In genomic region chr20:33650753-33651561, GRCh38 we compare ENCODE assay signal across 18 cellular contexts. TPM values are rescaled to one million over a fixed set of nuclear protein-coding genes. Genes with fewer than 3 reads are reported as not detected.
A peak's percentile ranks its signal among the peaks of the same experiment; 100 is the strongest.
DNase-seq lines count a peak whose midpoint lies in the region; ATAC-seq, FAIRE-seq and TF ChIP-seq lines count a peak whose summit lies in the region.
"Had no signal": no experiment of that assay in that cellular context is flagged by ENCODE, and none has a peak within 500 bp of the region (broad histone marks: within the 10 kb centered on the region; RNA-seq: fewer than 3 reads in every experiment).

No MANE protein-coding gene starts in this region.

- H3K9me3 ChIP-seq in K562 (replicated peaks; ENCODE audit: control insufficient read depth, insufficient read depth, low read depth, low read length), result no peaks in the 10 kb centered on the region; the same call in 1 of the 2 replicates

- no peaks in the 10 kb centered on the region for H3K36me3 ChIP-seq in K562 (ENCODE audit: control insufficient read depth, insufficient read depth, low read length)

- TF ChIP-seq CTCF in K562 (IDR thresholded peaks at IDR 0.05 in 2 of 3, conservative IDR thresholded peaks at IDR 0.05 in 1 of 3; ENCODE audit: insufficient read depth in 2 of 3, low read depth in 1 of 3, low read length in 3 of 3) (no peak), progenitor cell of endocrine pancreas (IDR thresholded peaks at IDR 0.05; ENCODE audit: unreplicated experiment) (no peak)

- H3K9me3 Mint-ChIP-seq in progenitor cell of endocrine pancreas (ENCODE audit: low read depth), result no peaks in the 10 kb centered on the region
- H3K9me3 Mint-ChIP-seq: natural killer cell had no signal

- CTCF ChIA-PET in K562 (lab: Yijun Ruan, JAX; ENCODE audit: low intra/inter-chr PET ratio), result no interaction called here

- in situ Hi-C loops in K562 (cut with MboI), result loop anchor here (5.0 to 10.0 kb wide), 2 partner anchors 199 to 236 kb away; no protein-coding TSS in a partner anchor

- H3K4me1 Mint-ChIP-seq in progenitor cell of endocrine pancreas (ENCODE audit: low read depth), result peaks cover 59% of the 10 kb centered on the region

- TF ChIP-seq RAD21 in K562 (CRISPR knock-in tag; conservative IDR thresholded peaks at IDR 0.05 in 1 of 2, IDR thresholded peaks at IDR 0.05 in 1 of 2), result no peak

- no peak for ATAC-seq in K562
- ATAC-seq in HG03196 (IDR thresholded peaks at IDR 0.05; ENCODE audit: unreplicated experiment), result no peak
- ATAC-seq: left lobe of liver, natural killer cell had no signal

- BruUV-seq in K562 (replicated peaks; lab: Mats Ljungman, UMichigan), result no TSS peak

- H3K4me2 ChIP-seq in K562 (ENCODE audit: insufficient read depth, low read length), result no peak overlapping the region

- POLR2A ChIA-PET in K562 (lab: Yijun Ruan, JAX), result interaction anchor here (0.6 to 1.5 kb wide), 2 partner anchors 82 to 300 kb away, joined by 3 to 4 read pairs; no protein-coding TSS in a partner anchor

- H4K20me1 ChIP-seq in K562 (replicated peaks; ENCODE audit: control insufficient read depth, insufficient read depth, low read length), result peaks cover 22% of the 10 kb centered on the region

- DNase-seq in NCI-H1694 treated with DMSO at 0.1 percent for 48 hours (lab: John Stamatoyannopoulos, UW) (peak; percentile 30), NCI-H1694 (lab: John Stamatoyannopoulos, UW) (no peak), NCI-H1105 (lab: John Stamatoyannopoulos, UW) (peak; percentile 48), K562 (ENCODE audit: extremely low read depth in 1 of 4, low spot score in 3 of 4) (no peak), progenitor cell of endocrine pancreas (ENCODE audit: low spot score, unreplicated experiment) (no peak), cerebellum (ENCODE audit: low spot score) (no peak), RKO (ENCODE audit: low spot score) (no peak)
- DNase-seq: activated CD4-positive, CD25-positive, alpha-beta regulatory T cell; activated T-cell treated with anti-CD3 and anti-CD28 coated beads, Interleukin-2, amount 50 U/mL, for 1 hour; aorta; effector CD8-positive, alpha-beta T cell; natural killer cell had no signal

- H3K27ac ChIP-seq in K562 (ENCODE audit: extremely low read depth, low read depth, low read length), result no peak overlapping the region

- no peak overlapping the region for H3K4me3 Mint-ChIP-seq in progenitor cell of endocrine pancreas (ENCODE audit: low read depth)
- H3K4me3 Mint-ChIP-seq: natural killer cell had no signal

- peak overlapping the region; percentile 86 for H3K27ac Mint-ChIP-seq in progenitor cell of endocrine pancreas
- H3K27ac Mint-ChIP-seq: natural killer cell had no signal

- no peak overlapping the region; a peak in 1 of 4 replicates for H3K9ac ChIP-seq in K562 (ENCODE audit: insufficient read depth in 1 of 2, low read depth in 2 of 2, low read length in 2 of 2)

- intact Hi-C loops in K562 (cut with micrococcal nuclease), result loop anchor here (5.0 kb wide), 1 partner anchor 249 kb away; the partner anchor contains the start of gene CDK5RAP1

- WGBS in K562 (ENCODE audit: insufficient coverage, low coverage, missing lambda C conversion rate), result 52% methylated on average over 10 of the region's 10 CpGs

- no peaks in the 10 kb centered on the region for H3K27me3 ChIP-seq in K562 (ENCODE audit: control insufficient read depth in 2 of 2, insufficient read depth in 2 of 2, low read length in 2 of 2)

- peaks cover 5% of the 10 kb centered on the region for H3K36me3 Mint-ChIP-seq in progenitor cell of endocrine pancreas (ENCODE audit: insufficient read depth)
- H3K36me3 Mint-ChIP-seq: natural killer cell had no signal

- no peak for TF ChIP-seq EP300 in K562 (IDR thresholded peaks at IDR 0.05; ENCODE audit: low read length)

- H3K4me3 ChIP-seq in K562, result no peak overlapping the region

- no peak for FAIRE-seq in K562 (lab: Jason Lieb, UNC)
- FAIRE-seq: A204.1 had no signal

- TF ChIP-seq POLR2A in K562 (conservative IDR thresholded peaks at IDR 0.05), result no peak

- H3K4me1 ChIP-seq in K562 (replicated peaks in 1 of 2; ENCODE audit: control insufficient read depth in 2 of 2, insufficient read depth in 2 of 2, low read length in 2 of 2), result peaks cover 6 to 29% of the 10 kb centered on the region in 2 experiments; a peak in 3 of 5 replicates

- no peaks in the 10 kb centered on the region for H3K27me3 Mint-ChIP-seq in progenitor cell of endocrine pancreas

- H2AFZ ChIP-seq in K562 (ENCODE audit: low read depth, low read length), result no peak overlapping the region

- H3K9me1 ChIP-seq in K562 (ENCODE audit: control insufficient read depth, insufficient read depth, low read length), result peaks cover 9% of the 10 kb centered on the region

- H3K79me2 ChIP-seq in K562 (ENCODE audit: control insufficient read depth, insufficient read depth, low read length), result no peaks in the 10 kb centered on the region

RNA-seq across cellular contexts. Expression of gene C20orf144, which starts 11.2 kb away (rescaled TPM):
- total RNA-seq in K562 (2011; cell fraction: chromatin; rRNA removed; ENCODE audit: low replicate concordance), result 0.60 TPM in 1 of 2 replicates, not detected in the other
- total RNA-seq in K562 (2011; cell fraction: nucleolus; rRNA removed), result 0.83 and 1.1 TPM in 2 replicates
- 0.66 and 1.3 TPM in 2 replicates for total RNA-seq in K562 (2011; cell fraction: nucleoplasm; rRNA removed)
- total RNA-seq in K562 (2014; rRNA removed) (0.16 TPM in 1 of 2 replicates, not detected in the other), K562 (2014; rRNA removed; fragmentation: Illumina TruSeq; extraction: Trizol) (0.11 and 0.16 TPM in 2 replicates), K562 (2015; rRNA removed; fragmentation: Illumina TruSeq; extraction: Trizol) (0.11 and 0.23 TPM in 2 replicates), K562 (2021) (0.11 and 0.16 TPM in 2 replicates), progenitor cell of endocrine pancreas (0.27 TPM in 1 of 2 replicates, not detected in the other), cerebellum (not detected)
- polyA plus RNA-seq in K562 (2011; rRNA removed) (0.10 and 0.11 TPM in 2 replicates), K562 (2014; fragmentation: Illumina TruSeq; extraction: Trizol) (0.12 and 0.22 TPM in 2 replicates), K562 (2014; fragmentation: Nextera tagmentation; extraction: Ambion mirVana) (under 1 TPM in 1 of 2 experiments, not detected in 1; 0.04 TPM), K562 (2014; rRNA removed) (0.16 and 0.23 TPM in 2 replicates)
- polyA plus RNA-seq in K562 (2011; cell fraction: cytosol; rRNA removed), result 0.13 and 0.16 TPM in 2 replicates
- polyA plus RNA-seq in K562 (2011; cell fraction: nucleus; rRNA removed), result 0.18 TPM in 2 replicates
- 0.23 and 0.54 TPM in 2 replicates for polyA plus RNA-seq in K562 (2012)
- polyA minus RNA-seq in K562 (2011; rRNA and poly(A)+ RNA removed), result 0.28 TPM in 1 of 2 replicates, not detected in the other
- polyA minus RNA-seq in K562 (2011; cell fraction: cytosol; rRNA and poly(A)+ RNA removed), result not detected in 2 replicates
- polyA minus RNA-seq in K562 (2011; cell fraction: nucleus; rRNA and poly(A)+ RNA removed), result 0.33 and 0.40 TPM in 2 replicates
- total RNA-seq: left lobe of liver, NCI-H460, SK-MEL-5, temporal lobe had no signal

RNA-seq across cellular contexts. Expression of gene ACTL10, which starts 15.8 kb away (rescaled TPM):
- total RNA-seq in K562 (2011; cell fraction: chromatin; rRNA removed; ENCODE audit: low replicate concordance), result not detected in 2 replicates
- 0.33 TPM in 1 of 2 replicates, not detected in the other for total RNA-seq in K562 (2011; cell fraction: nucleolus; rRNA removed)
- not detected in 2 replicates for total RNA-seq in K562 (2011; cell fraction: nucleoplasm; rRNA removed)
- total RNA-seq in K562 (2014; rRNA removed) (0.14 TPM in 1 of 2 replicates, not detected in the other), K562 (2014; rRNA removed; fragmentation: Illumina TruSeq; extraction: Trizol) (not detected in 2 replicates), K562 (2015; rRNA removed; fragmentation: Illumina TruSeq; extraction: Trizol) (not detected in 2 replicates), K562 (2021) (0.11 TPM in 1 of 2 replicates, not detected in the other), progenitor cell of endocrine pancreas (0.36 and 0.38 TPM in 2 replicates), cerebellum (0.64 TPM)
- polyA plus RNA-seq in K562 (2011; rRNA removed) (not detected in 2 replicates), K562 (2014; fragmentation: Illumina TruSeq; extraction: Trizol) (not detected in 2 replicates), K562 (2014; fragmentation: Nextera tagmentation; extraction: Ambion mirVana) (not detected), K562 (2014; rRNA removed) (0.07 and 0.13 TPM in 2 replicates)
- polyA plus RNA-seq in K562 (2011; cell fraction: cytosol; rRNA removed), result 0.04 TPM in 1 of 2 replicates, not detected in the other
- polyA plus RNA-seq in K562 (2011; cell fraction: nucleus; rRNA removed), result 0.10 TPM in 1 of 2 replicates, not detected in the other
- polyA plus RNA-seq in K562 (2012), result 0.13 and 0.29 TPM in 2 replicates
- polyA minus RNA-seq in K562 (2011; rRNA and poly(A)+ RNA removed), result not detected in 2 replicates
- not detected in 2 replicates for polyA minus RNA-seq in K562 (2011; cell fraction: cytosol; rRNA and poly(A)+ RNA removed)
- polyA minus RNA-seq in K562 (2011; cell fraction: nucleus; rRNA and poly(A)+ RNA removed), result not detected in 2 replicates
- total RNA-seq: NCI-H460, SK-MEL-5 had no signal

RNA-seq across cellular contexts. Expression of gene NECAB3, which starts 23.3 kb away (rescaled TPM):
- 164 and 323 TPM in 2 replicates for total RNA-seq in K562 (2011; cell fraction: chromatin; rRNA removed; ENCODE audit: low replicate concordance)
- total RNA-seq in K562 (2011; cell fraction: nucleolus; rRNA removed), result 194 and 203 TPM in 2 replicates
- 200 and 230 TPM in 2 replicates for total RNA-seq in K562 (2011; cell fraction: nucleoplasm; rRNA removed)
- 52.0 and 74.0 TPM in 2 replicates for total RNA-seq in K562 (2014; rRNA removed)
- total RNA-seq in K562 (2014; rRNA removed; fragmentation: Illumina TruSeq; extraction: Trizol), result 16.0 and 17.8 TPM in 2 replicates
- total RNA-seq in K562 (2015; rRNA removed; fragmentation: Illumina TruSeq; extraction: Trizol), result 31.5 and 36.5 TPM in 2 replicates
- total RNA-seq in K562 (2021), result 57.1 and 57.8 TPM in 2 replicates
- polyA plus RNA-seq in K562 (2011; rRNA removed), result 25.6 and 32.7 TPM in 2 replicates
- polyA plus RNA-seq in K562 (2011; cell fraction: cytosol; rRNA removed), result 33.9 and 111 TPM in 2 replicates
- 181 and 337 TPM in 2 replicates for polyA plus RNA-seq in K562 (2011; cell fraction: nucleus; rRNA removed)
- 35.0 and 54.7 TPM in 2 replicates for polyA plus RNA-seq in K562 (2012)
- polyA plus RNA-seq in K562 (2014; fragmentation: Illumina TruSeq; extraction: Trizol), result 35.8 and 37.6 TPM in 2 replicates
- polyA plus RNA-seq in K562 (2014; fragmentation: Nextera tagmentation; extraction: Ambion mirVana), result 1 to 10 TPM in 1 of 2 experiments, under 1 TPM in 1; 0.94 to 1.9 TPM
- 63.3 and 67.6 TPM in 2 replicates for polyA plus RNA-seq in K562 (2014; rRNA removed)
- polyA minus RNA-seq in K562 (2011; rRNA and poly(A)+ RNA removed), result 21.3 and 27.3 TPM in 2 replicates
- 12.6 and 18.7 TPM in 2 replicates for polyA minus RNA-seq in K562 (2011; cell fraction: cytosol; rRNA and poly(A)+ RNA removed)
- polyA minus RNA-seq in K562 (2011; cell fraction: nucleus; rRNA and poly(A)+ RNA removed), result 66.9 and 76.9 TPM in 2 replicates
- 68.3 and 74.6 TPM in 2 replicates for total RNA-seq in progenitor cell of endocrine pancreas
- total RNA-seq in cerebellum, result 34.1 TPM

RNA-seq across cellular contexts. Expression of gene E2F1, which starts 35.2 kb away (rescaled TPM):
- total RNA-seq in K562 (2011; cell fraction: chromatin; rRNA removed; ENCODE audit: low replicate concordance), result 22.9 and 54.8 TPM in 2 replicates
- total RNA-seq in K562 (2011; cell fraction: nucleolus; rRNA removed), result 31.2 and 33.7 TPM in 2 replicates
- 28.2 and 29.0 TPM in 2 replicates for total RNA-seq in K562 (2011; cell fraction: nucleoplasm; rRNA removed)
- total RNA-seq in K562 (2014; rRNA removed), result 17.3 and 23.4 TPM in 2 replicates
- 9.0 and 10.8 TPM in 2 replicates for total RNA-seq in K562 (2014; rRNA removed; fragmentation: Illumina TruSeq; extraction: Trizol)
- 14.9 and 15.3 TPM in 2 replicates for total RNA-seq in K562 (2015; rRNA removed; fragmentation: Illumina TruSeq; extraction: Trizol)
- 24.6 and 25.3 TPM in 2 replicates for total RNA-seq in K562 (2021)
- 12.7 and 19.3 TPM in 2 replicates for polyA plus RNA-seq in K562 (2011; rRNA removed)
- 17.7 and 20.9 TPM in 2 replicates for polyA plus RNA-seq in K562 (2011; cell fraction: cytosol; rRNA removed)
- 74.3 and 91.0 TPM in 2 replicates for polyA plus RNA-seq in K562 (2011; cell fraction: nucleus; rRNA removed)
- polyA plus RNA-seq in K562 (2012), result 16.3 and 25.0 TPM in 2 replicates
- 13.1 and 17.8 TPM in 2 replicates for polyA plus RNA-seq in K562 (2014; fragmentation: Illumina TruSeq; extraction: Trizol)
- polyA plus RNA-seq in K562 (2014; fragmentation: Nextera tagmentation; extraction: Ambion mirVana), result under 1 TPM; 0.14 to 0.39 TPM
- polyA plus RNA-seq in K562 (2014; rRNA removed), result 28.9 and 30.6 TPM in 2 replicates
- polyA minus RNA-seq in K562 (2011; rRNA and poly(A)+ RNA removed), result 5.8 and 8.2 TPM in 2 replicates
- polyA minus RNA-seq in K562 (2011; cell fraction: cytosol; rRNA and poly(A)+ RNA removed), result 7.7 and 8.5 TPM in 2 replicates
- 9.3 and 10.3 TPM in 2 replicates for polyA minus RNA-seq in K562 (2011; cell fraction: nucleus; rRNA and poly(A)+ RNA removed)
- total RNA-seq in progenitor cell of endocrine pancreas, result 26.2 and 26.5 TPM in 2 replicates
- 5.9 TPM for total RNA-seq in cerebellum

Comparison
In these comparisons a context has a peak if more than half of its experiments do, and no peak if none do; other contexts are left out.
1. DNase-seq: peak in NCI-H1694 treated with DMSO at 0.1 percent for 48 hours (single experiment) and NCI-H1105 (single experiment); none in NCI-H1694 (single experiment), K562 (0 of 4), progenitor cell of endocrine pancreas (single experiment), cerebellum (single experiment) and RKO (single experiment).